ENCODE assay signal across 2 cellular contexts in the genomic region with DNA sequence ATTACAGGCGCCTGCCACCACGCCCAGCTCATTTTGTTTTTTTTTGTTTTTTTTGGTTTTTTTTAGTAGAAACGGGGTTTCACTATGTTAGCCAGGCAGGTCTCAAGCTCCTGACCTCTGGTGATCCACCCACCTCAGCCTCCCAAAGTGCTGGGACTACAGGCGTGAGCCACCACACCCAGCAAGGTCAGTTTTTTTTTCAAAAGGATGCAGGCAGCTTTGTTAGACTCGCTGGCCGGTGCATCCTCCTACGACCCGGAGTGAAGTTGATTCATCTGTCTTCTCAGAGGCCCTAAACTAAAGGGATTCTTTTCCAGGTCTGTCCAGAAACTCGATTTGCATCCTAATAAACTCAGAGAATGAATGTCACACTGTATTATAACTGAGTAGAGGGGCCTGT.
TF ChIP-seq lines count a peak whose summit lies in the region.

No MANE protein-coding gene starts in this region.

TF ChIP-seq in K562, 482 proteins besides CTCF, POLR2A, EP300 and RAD21:
- TF ChIP-seq SP1 (CRISPR knock-in tag; IDR thresholded peaks at IDR 0.05) (no peak), LARP7 (IDR thresholded peaks at IDR 0.05) (no peak)
- TF ChIP-seq, protein P1, sequence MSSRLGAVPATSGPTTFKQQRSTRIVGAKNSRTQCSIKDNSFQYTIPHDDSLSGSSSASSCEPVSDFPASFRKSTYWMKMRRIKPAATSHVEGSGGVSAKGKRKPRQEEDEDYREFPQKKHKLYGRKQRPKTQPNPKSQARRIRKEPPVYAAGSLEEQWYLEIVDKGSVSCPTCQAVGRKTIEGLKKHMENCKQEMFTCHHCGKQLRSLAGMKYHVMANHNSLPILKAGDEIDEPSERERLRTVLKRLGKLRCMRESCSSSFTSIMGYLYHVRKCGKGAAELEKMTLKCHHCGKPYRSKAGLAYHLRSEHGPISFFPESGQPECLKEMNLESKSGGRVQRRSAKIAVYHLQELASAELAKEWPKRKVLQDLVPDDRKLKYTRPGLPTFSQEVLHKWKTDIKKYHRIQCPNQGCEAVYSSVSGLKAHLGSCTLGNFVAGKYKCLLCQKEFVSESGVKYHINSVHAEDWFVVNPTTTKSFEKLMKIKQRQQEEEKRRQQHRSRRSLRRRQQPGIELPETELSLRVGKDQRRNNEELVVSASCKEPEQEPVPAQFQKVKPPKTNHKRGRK (tag; IDR thresholded peaks at IDR 0.05) = 0 out of 2 replicates have a peak, but pooled peaks have one; percentile 2

TF ChIP-seq in HepG2, 621 proteins besides CTCF, POLR2A, EP300 and RAD21:
- TF ChIP-seq HMG20A (CRISPR knock-in tag; IDR thresholded peaks at IDR 0.05; ENCODE audit: borderline replicate concordance) = no peak
- TF ChIP-seq, protein P2, sequence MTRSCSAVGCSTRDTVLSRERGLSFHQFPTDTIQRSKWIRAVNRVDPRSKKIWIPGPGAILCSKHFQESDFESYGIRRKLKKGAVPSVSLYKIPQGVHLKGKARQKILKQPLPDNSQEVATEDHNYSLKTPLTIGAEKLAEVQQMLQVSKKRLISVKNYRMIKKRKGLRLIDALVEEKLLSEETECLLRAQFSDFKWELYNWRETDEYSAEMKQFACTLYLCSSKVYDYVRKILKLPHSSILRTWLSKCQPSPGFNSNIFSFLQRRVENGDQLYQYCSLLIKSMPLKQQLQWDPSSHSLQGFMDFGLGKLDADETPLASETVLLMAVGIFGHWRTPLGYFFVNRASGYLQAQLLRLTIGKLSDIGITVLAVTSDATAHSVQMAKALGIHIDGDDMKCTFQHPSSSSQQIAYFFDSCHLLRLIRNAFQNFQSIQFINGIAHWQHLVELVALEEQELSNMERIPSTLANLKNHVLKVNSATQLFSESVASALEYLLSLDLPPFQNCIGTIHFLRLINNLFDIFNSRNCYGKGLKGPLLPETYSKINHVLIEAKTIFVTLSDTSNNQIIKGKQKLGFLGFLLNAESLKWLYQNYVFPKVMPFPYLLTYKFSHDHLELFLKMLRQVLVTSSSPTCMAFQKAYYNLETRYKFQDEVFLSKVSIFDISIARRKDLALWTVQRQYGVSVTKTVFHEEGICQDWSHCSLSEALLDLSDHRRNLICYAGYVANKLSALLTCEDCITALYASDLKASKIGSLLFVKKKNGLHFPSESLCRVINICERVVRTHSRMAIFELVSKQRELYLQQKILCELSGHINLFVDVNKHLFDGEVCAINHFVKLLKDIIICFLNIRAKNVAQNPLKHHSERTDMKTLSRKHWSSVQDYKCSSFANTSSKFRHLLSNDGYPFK (CRISPR knock-in tag; IDR thresholded peaks at IDR 0.05; ENCODE audit: borderline replicate concordance) = no peak
- peak; percentile 51; the same call in 1 of the 2 replicates for TF ChIP-seq ZMYM3 (CRISPR knock-in tag; IDR thresholded peaks at IDR 0.05)
- TF ChIP-seq, protein P3, sequence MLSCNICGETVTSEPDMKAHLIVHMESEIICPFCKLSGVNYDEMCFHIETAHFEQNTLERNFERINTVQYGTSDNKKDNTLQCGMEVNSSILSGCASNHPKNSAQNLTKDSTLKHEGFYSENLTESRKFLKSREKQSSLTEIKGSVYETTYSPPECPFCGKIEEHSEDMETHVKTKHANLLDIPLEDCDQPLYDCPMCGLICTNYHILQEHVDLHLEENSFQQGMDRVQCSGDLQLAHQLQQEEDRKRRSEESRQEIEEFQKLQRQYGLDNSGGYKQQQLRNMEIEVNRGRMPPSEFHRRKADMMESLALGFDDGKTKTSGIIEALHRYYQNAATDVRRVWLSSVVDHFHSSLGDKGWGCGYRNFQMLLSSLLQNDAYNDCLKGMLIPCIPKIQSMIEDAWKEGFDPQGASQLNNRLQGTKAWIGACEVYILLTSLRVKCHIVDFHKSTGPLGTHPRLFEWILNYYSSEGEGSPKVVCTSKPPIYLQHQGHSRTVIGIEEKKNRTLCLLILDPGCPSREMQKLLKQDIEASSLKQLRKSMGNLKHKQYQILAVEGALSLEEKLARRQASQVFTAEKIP (CRISPR knock-in tag; IDR thresholded peaks at IDR 0.05; ENCODE audit: borderline replicate concordance) = no peak
- no peak for TF ChIP-seq PAX8 (CRISPR knock-in tag; IDR thresholded peaks at IDR 0.05; ENCODE audit: borderline replicate concordance)
- TF ChIP-seq ZBTB3 (CRISPR knock-in tag; IDR thresholded peaks at IDR 0.05; ENCODE audit: borderline replicate concordance, low read depth) = no peak
- no peak for TF ChIP-seq KLF11 (CRISPR knock-in tag; IDR thresholded peaks at IDR 0.05)
- TF ChIP-seq ZC3H4 (CRISPR knock-in tag; IDR thresholded peaks at IDR 0.05; ENCODE audit: borderline replicate concordance) = peak; percentile 55; the same call in 1 of the 2 replicates
- TF ChIP-seq BCL3 (CRISPR knock-in tag; IDR thresholded peaks at IDR 0.05) = no peak
- TF ChIP-seq ZNF460 (CRISPR knock-in tag; IDR thresholded peaks at IDR 0.05; ENCODE audit: borderline replicate concordance) = peak; percentile 92
- TF ChIP-seq ZBTB38 (CRISPR knock-in tag; IDR thresholded peaks at IDR 0.05) = peak; percentile 43; the same call in 1 of the 2 replicates
- TF ChIP-seq ZNF44 (CRISPR knock-in tag; IDR thresholded peaks at IDR 0.05) = no peak
- TF ChIP-seq AGO1 (IDR thresholded peaks at IDR 0.05; ENCODE audit: low read depth, low read length, poor library complexity, severe bottlenecking) = no peak
- TF ChIP-seq, protein P4, sequence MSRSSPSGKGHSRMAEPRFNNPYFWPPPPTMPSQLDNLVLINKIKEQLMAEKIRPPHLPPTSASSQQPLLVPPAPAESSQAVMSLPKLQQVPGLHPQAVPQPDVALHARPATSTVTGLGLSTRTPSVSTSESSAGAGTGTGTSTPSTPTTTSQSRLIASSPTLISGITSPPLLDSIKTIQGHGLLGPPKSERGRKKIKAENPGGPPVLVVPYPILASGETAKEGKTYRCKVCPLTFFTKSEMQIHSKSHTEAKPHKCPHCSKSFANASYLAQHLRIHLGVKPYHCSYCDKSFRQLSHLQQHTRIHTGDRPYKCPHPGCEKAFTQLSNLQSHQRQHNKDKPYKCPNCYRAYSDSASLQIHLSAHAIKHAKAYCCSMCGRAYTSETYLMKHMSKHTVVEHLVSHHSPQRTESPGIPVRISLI (CRISPR knock-in tag; IDR thresholded peaks at IDR 0.05; ENCODE audit: borderline replicate concordance) = peak; percentile 71; the same call in 1 of the 2 replicates
- TF ChIP-seq HOXA9 (CRISPR knock-in tag; IDR thresholded peaks at IDR 0.05; ENCODE audit: borderline replicate concordance) = no peak
- TF ChIP-seq FOSL2 (CRISPR knock-in tag; IDR thresholded peaks at IDR 0.05) = peak; percentile 5; the same call in 1 of the 2 replicates
- TF ChIP-seq KLF6 (CRISPR knock-in tag; IDR thresholded peaks at IDR 0.05) = no peak
- TF ChIP-seq GFI1 (CRISPR knock-in tag; IDR thresholded peaks at IDR 0.05; ENCODE audit: borderline replicate concordance) = no peak
- TF ChIP-seq, protein P5, sequence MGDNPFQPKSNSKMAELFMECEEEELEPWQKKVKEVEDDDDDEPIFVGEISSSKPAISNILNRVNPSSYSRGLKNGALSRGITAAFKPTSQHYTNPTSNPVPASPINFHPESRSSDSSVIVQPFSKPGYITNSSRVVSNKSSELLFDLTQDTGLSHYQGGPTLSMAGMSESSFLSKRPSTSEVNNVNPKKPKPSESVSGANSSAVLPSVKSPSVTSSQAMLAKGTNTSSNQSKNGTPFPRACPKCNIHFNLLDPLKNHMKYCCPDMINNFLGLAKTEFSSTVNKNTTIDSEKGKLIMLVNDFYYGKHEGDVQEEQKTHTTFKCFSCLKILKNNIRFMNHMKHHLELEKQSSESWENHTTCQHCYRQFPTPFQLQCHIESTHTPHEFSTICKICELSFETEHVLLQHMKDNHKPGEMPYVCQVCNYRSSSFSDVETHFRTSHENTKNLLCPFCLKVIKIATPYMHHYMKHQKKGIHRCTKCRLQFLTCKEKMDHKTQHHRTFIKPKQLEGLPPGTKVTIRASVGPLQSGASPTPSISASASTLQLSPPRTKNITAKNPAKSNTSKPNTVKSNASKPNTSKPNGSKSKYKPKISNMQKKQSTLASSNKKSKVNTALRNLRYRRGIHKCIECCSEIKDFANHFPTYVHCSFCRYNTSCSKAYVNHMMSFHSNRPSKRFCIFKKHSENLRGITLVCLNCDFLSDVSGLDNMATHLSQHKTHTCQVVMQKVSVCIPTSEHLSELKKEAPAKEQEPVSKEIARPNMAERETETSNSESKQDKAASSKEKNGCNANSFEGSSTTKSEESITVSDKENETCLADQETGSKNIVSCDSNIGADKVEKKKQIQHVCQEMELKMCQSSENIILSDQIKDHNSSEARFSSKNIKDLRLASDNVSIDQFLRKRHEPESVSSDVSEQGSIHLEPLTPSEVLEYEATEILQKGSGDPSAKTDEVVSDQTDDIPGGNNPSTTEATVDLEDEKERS (CRISPR knock-in tag; IDR thresholded peaks at IDR 0.05) = peak; percentile 32; the same call in 1 of the 2 replicates
- no peak for TF ChIP-seq PHF8 (CRISPR knock-in tag; IDR thresholded peaks at IDR 0.05)
- no peak for TF ChIP-seq ARID4A (CRISPR knock-in tag; IDR thresholded peaks at IDR 0.05; ENCODE audit: borderline replicate concordance)
- TF ChIP-seq, protein P6, sequence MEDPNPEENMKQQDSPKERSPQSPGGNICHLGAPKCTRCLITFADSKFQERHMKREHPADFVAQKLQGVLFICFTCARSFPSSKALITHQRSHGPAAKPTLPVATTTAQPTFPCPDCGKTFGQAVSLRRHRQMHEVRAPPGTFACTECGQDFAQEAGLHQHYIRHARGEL (CRISPR knock-in tag; IDR thresholded peaks at IDR 0.05) = no peak
- 0 out of 2 replicates have a peak, but pooled peaks have one; percentile 14 for TF ChIP-seq ZNF687 (CRISPR knock-in tag; IDR thresholded peaks at IDR 0.05)
- TF ChIP-seq KAT8 (CRISPR knock-in tag; IDR thresholded peaks at IDR 0.05) = no peak
- no peak for TF ChIP-seq GTF3A (CRISPR knock-in tag; conservative IDR thresholded peaks at IDR 0.05)
- no peak for TF ChIP-seq NR3C1 (CRISPR knock-in tag; IDR thresholded peaks at IDR 0.05)
- no peak for TF ChIP-seq KDM2A (CRISPR knock-in tag; IDR thresholded peaks at IDR 0.05; ENCODE audit: borderline replicate concordance, low read depth)
